14 cellular contexts compared by ENCODE assay signal in the genomic region with DNA sequence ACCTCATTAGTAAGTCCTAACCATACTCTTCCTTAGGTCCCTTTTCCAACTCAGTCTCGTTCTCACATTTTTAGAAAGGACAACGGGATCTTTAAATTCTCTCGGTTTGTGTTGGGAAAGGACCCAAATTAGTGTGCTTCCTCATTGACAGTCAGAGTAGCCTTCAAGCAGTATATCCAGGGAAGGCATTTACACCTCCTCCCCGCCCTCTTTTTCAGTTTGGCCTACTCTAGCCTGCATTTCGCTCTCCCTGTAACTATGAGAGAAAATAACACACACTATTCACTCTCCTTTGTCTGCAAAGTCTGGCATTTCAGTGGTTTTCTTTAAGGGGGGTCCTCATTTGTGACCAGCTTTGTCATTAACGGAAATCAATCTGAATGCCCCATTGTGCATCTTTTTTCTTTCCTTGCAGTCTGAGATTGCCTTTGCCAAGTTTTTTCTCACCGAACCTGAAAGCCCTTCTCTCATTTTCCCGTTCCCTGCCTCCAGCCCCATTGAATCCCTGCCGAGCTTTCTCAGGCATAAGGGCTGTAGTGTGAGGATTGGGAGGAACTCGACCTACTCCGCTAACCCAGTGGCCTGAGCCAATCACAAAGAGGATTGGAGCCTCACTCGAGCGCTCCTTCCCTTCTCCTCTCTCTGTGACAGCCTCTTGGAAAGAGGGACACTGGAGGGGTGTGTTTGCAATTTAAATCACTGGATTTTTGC. TPM values are rescaled to one million over a fixed set of nuclear protein-coding genes. Genes with fewer than 3 reads are reported as not detected.
DNase-seq lines count a peak whose midpoint lies in the region; ATAC-seq, FAIRE-seq and TF ChIP-seq lines count a peak whose summit lies in the region.
"Had no signal": no experiment of that assay in that cellular context is flagged by ENCODE, and none has a peak within 500 bp of the region (broad histone marks: within the 10 kb centered on the region; RNA-seq: fewer than 3 reads in every experiment).

No MANE protein-coding gene starts in this region.

- no TSS peak for BruUV-seq in HepG2 (replicated peaks; lab: Mats Ljungman, UMichigan)

- 20% methylated on average over 13 of the region's 13 CpGs for WGBS in HepG2 (ENCODE audit: low lambda C conversion rate)
- WGBS in right lobe of liver (ENCODE audit: insufficient coverage, low coverage, low lambda C conversion rate, missing lambda C conversion rate): 71% methylated on average over 13 of the region's 13 CpGs

- no peaks in the 10 kb centered on the region for H3K79me2 ChIP-seq in HepG2 (ENCODE audit: insufficient read depth, low read length)

- H3K27me3 ChIP-seq in HepG2 (ENCODE audit: control insufficient read depth in 1 of 2, insufficient read depth in 2 of 2, low read length in 2 of 2): peaks cover 0 to 19% of the 10 kb centered on the region in 2 experiments; a peak in 3 of 5 replicates
- no peaks in the 10 kb centered on the region for H3K27me3 ChIP-seq in right lobe of liver
- H3K27me3 ChIP-seq in dorsolateral prefrontal cortex: peaks cover 0 to 2% (median 0%) of the 10 kb centered on the region in 45 donors

- CTCF ChIA-PET in HepG2 (lab: Yijun Ruan, JAX; ENCODE audit: low intra/inter-chr PET ratio, low total read pairs): no interaction called here

- POLR2A ChIA-PET in HepG2 (lab: Yijun Ruan, JAX): interaction anchor here (0.9 kb wide), 1 partner anchor 10 kb away, joined by 5 read pairs; a partner anchor contains a TSS

- H3K4me3 ChIP-seq in HepG2 (replicated peaks in 1 of 3; ENCODE audit: insufficient read depth in 1 of 3, low read depth in 2 of 3, low read length in 3 of 3) (no peak overlapping the region), right lobe of liver (no peak overlapping the region), dorsolateral prefrontal cortex (peak overlapping the region; percentile 6 to 62 (median 42))
- H3K4me3 ChIP-seq: A549, left ventricle myocardium inferior, SK-N-MC had no signal

- no peaks in the 10 kb centered on the region for H4K20me1 ChIP-seq in HepG2 (ENCODE audit: insufficient read depth, low read length)

- in situ Hi-C loops in HepG2 (cut with HindIII; ENCODE audit: extremely low pct_ligation_motif_present, low pct_unique_long_range_greater_than_20kb): no loop called here

- no peak for TF ChIP-seq EP300 in HepG2 (IDR thresholded peaks at IDR 0.05; ENCODE audit: low read depth in 2 of 2, low read length in 2 of 2)
- TF ChIP-seq EP300 in HepG2 (CRISPR knock-in tag; IDR thresholded peaks at IDR 0.05; ENCODE audit: borderline replicate concordance): no peak

- H3K4me2 ChIP-seq in HepG2 (ENCODE audit: low read depth, low read length): no peak overlapping the region
- H3K4me2 ChIP-seq: A549 had no signal

- H3K9ac ChIP-seq in HepG2 (ENCODE audit: insufficient read depth, low read depth, low read length): no peak overlapping the region

- FAIRE-seq in HepG2 (lab: Jason Lieb, UNC): no peak
- FAIRE-seq: A549 had no signal

- H3K4me1 ChIP-seq in HepG2 (ENCODE audit: insufficient read depth, low read length) (no peaks in the 10 kb centered on the region), right lobe of liver (no peaks in the 10 kb centered on the region)
- H3K4me1 ChIP-seq: A549, left ventricle myocardium inferior had no signal

- H2AFZ ChIP-seq in HepG2 (ENCODE audit: low read length): no peak overlapping the region

- no peak overlapping the region for H3K27ac ChIP-seq in HepG2 (ENCODE audit: extremely low read length, insufficient read depth, low read length)
- no peak overlapping the region for H3K27ac ChIP-seq in right lobe of liver
- H3K27ac ChIP-seq in dorsolateral prefrontal cortex: peak overlapping the region in 43 of 59 donors; percentile 2 to 86 (median 46)
- H3K27ac ChIP-seq: A549, left ventricle myocardium inferior, SK-N-MC had no signal

- H3K9me3 ChIP-seq in HepG2 (ENCODE audit: low read length): no peaks in the 10 kb centered on the region
- H3K9me3 ChIP-seq in right lobe of liver: no peaks in the 10 kb centered on the region
- H3K9me3 ChIP-seq: A549, left ventricle myocardium inferior had no signal

- ATAC-seq in HepG2 (peak; percentile 67), right lobe of liver (no peak), GM21786 (IDR thresholded peaks at IDR 0.05; ENCODE audit: unreplicated experiment) (no peak)
- ATAC-seq: A549; activated naive CD4-positive, alpha-beta T cell treated with anti-CD3 and anti-CD28 coated beads, Interleukin-2, amount 50 U/mL, for 72 hours had no signal

- intact Hi-C loops in HepG2 (cut with micrococcal nuclease; ENCODE audit: unreplicated experiment) (no loop called here), right lobe of liver (cut with DNase I) (no loop called here), dorsolateral prefrontal cortex (cut with DNase I) (no loop called here)

- no peak for TF ChIP-seq POLR2A in HepG2 (IDR thresholded peaks at IDR 0.05; ENCODE audit: insufficient read depth in 1 of 2, low read depth in 2 of 2, low read length in 2 of 2)
- no peak for TF ChIP-seq POLR2A in right lobe of liver (IDR thresholded peaks at IDR 0.05)

- no peak for DNase-seq in HepG2 (ENCODE audit: low spot score)
- no peak for DNase-seq in right lobe of liver
- peak in 9 of 10 donors; percentile 42 to 89 (median 65) for DNase-seq in dorsolateral prefrontal cortex
- peak; percentile 79 for DNase-seq in medulla oblongata (ENCODE audit: extremely low spot score)
- no peak for DNase-seq in NCI-H1436 treated with DMSO at 0.1 percent for 48 hours (lab: John Stamatoyannopoulos, UW)
- DNase-seq in kidney tubule cell (ENCODE audit: low spot score): no peak
- no peak for DNase-seq in AG20443 (ENCODE audit: low spot score)
- DNase-seq: cortex of kidney, left ventricle myocardium inferior, NCI-H1694 had no signal

- no peaks in the 10 kb centered on the region for H3K36me3 ChIP-seq in HepG2 (replicated peaks in 1 of 2; ENCODE audit: control insufficient read depth in 1 of 2, insufficient read depth in 2 of 2, low read length in 2 of 2)
- H3K36me3 ChIP-seq in right lobe of liver: no peaks in the 10 kb centered on the region
- H3K36me3 ChIP-seq: left ventricle myocardium inferior had no signal

- TF ChIP-seq CTCF in HepG2 (CRISPR knock-in tag; IDR thresholded peaks at IDR 0.05) (no peak), right lobe of liver (IDR thresholded peaks at IDR 0.05) (no peak), dorsolateral prefrontal cortex (IDR thresholded peaks at IDR 0.05 in 54 of 56, conservative IDR thresholded peaks at IDR 0.05 in 2 of 56; ENCODE audit: low read depth in 1 of 56, partially characterized antibody in 56 of 56) (no peak)

- TF ChIP-seq RAD21 in HepG2 (CRISPR knock-in tag; IDR thresholded peaks at IDR 0.05): no peak

RNA-seq across cellular contexts. Expression of a gene that starts 0.4 kb away (rescaled TPM):
- total RNA-seq in HepG2 (2016; rRNA removed; fragmentation: Illumina TruSeq; extraction: Trizol): not detected in 2 replicates
- total RNA-seq in HepG2 (2016; cell fraction: cytosol; rRNA removed; fragmentation: Illumina TruSeq; extraction: Trizol; ENCODE audit: low read depth): not detected in 2 replicates
- not detected in 2 replicates for total RNA-seq in HepG2 (2016; cell fraction: insoluble cytoplasmic fraction; rRNA removed; fragmentation: Illumina TruSeq; extraction: Trizol)
- not detected in 2 replicates for total RNA-seq in HepG2 (2016; cell fraction: membrane; rRNA removed; fragmentation: Illumina TruSeq; extraction: Trizol)
- total RNA-seq in HepG2 (2016; cell fraction: nucleus; rRNA removed; fragmentation: Illumina TruSeq; extraction: Trizol): not detected in 2 replicates
- not detected in 2 replicates for polyA plus RNA-seq in HepG2 (2011; rRNA removed)
- not detected in 2 replicates for polyA plus RNA-seq in HepG2 (2011; cell fraction: cytosol; rRNA removed)
- not detected in 2 replicates for polyA plus RNA-seq in HepG2 (2011; cell fraction: nucleus; rRNA removed)
- polyA plus RNA-seq in HepG2 (2012): not detected in 2 replicates
- polyA plus RNA-seq in HepG2 (2016; cell fraction: cytosol; fragmentation: Illumina TruSeq; extraction: Trizol; ENCODE audit: low read depth): not detected in 2 replicates
- not detected in 2 replicates for polyA plus RNA-seq in HepG2 (2016; cell fraction: insoluble cytoplasmic fraction; fragmentation: Illumina TruSeq; extraction: Trizol; ENCODE audit: low read depth)
- polyA plus RNA-seq in HepG2 (2016; cell fraction: membrane; fragmentation: Illumina TruSeq; extraction: Trizol; ENCODE audit: low read depth): not detected in 2 replicates
- polyA plus RNA-seq in HepG2 (2016; cell fraction: nucleus; fragmentation: Illumina TruSeq; extraction: Trizol; ENCODE audit: insufficient read depth, low read depth): not detected in 2 replicates
- not detected in 2 replicates for polyA minus RNA-seq in HepG2 (2011; rRNA and poly(A)+ RNA removed; ENCODE audit: low replicate concordance)
- polyA minus RNA-seq in HepG2 (2011; cell fraction: cytosol; rRNA and poly(A)+ RNA removed): not detected in 2 replicates
- polyA minus RNA-seq in HepG2 (2011; cell fraction: nucleus; rRNA and poly(A)+ RNA removed): not detected in 2 replicates
- not detected for total RNA-seq in right lobe of liver
- total RNA-seq in dorsolateral prefrontal cortex: 100 to 1,000 TPM in 1 of 120 experiments, 10 to 100 TPM in 119; 16.1 to 118 (median 41.8) TPM
- total RNA-seq: activated naive CD4-positive, alpha-beta T cell treated with anti-CD3 and anti-CD28 coated beads, Interleukin-2, amount 50 U/mL, for 72 hours; left ventricle myocardium inferior had no signal
- polyA plus RNA-seq: A549 had no signal

RNA-seq across cellular contexts. Expression of a gene that starts 9.9 kb away (rescaled TPM):
- total RNA-seq in HepG2 (2016; rRNA removed; fragmentation: Illumina TruSeq; extraction: Trizol): 6.4 and 7.8 TPM in 2 replicates
- 1.1 and 2.5 TPM in 2 replicates for total RNA-seq in HepG2 (2016; cell fraction: cytosol; rRNA removed; fragmentation: Illumina TruSeq; extraction: Trizol; ENCODE audit: low read depth)
- total RNA-seq in HepG2 (2016; cell fraction: insoluble cytoplasmic fraction; rRNA removed; fragmentation: Illumina TruSeq; extraction: Trizol): 5.6 and 7.8 TPM in 2 replicates
- total RNA-seq in HepG2 (2016; cell fraction: membrane; rRNA removed; fragmentation: Illumina TruSeq; extraction: Trizol): 3.7 and 4.1 TPM in 2 replicates
- total RNA-seq in HepG2 (2016; cell fraction: nucleus; rRNA removed; fragmentation: Illumina TruSeq; extraction: Trizol): 8.1 and 10.3 TPM in 2 replicates
- polyA plus RNA-seq in HepG2 (2011; rRNA removed): 17.3 and 21.0 TPM in 2 replicates
- polyA plus RNA-seq in HepG2 (2011; cell fraction: cytosol; rRNA removed): 15.9 and 18.0 TPM in 2 replicates
- 9.0 and 11.3 TPM in 2 replicates for polyA plus RNA-seq in HepG2 (2011; cell fraction: nucleus; rRNA removed)
- 25.6 and 33.6 TPM in 2 replicates for polyA plus RNA-seq in HepG2 (2012)
- 1.3 and 1.7 TPM in 2 replicates for polyA plus RNA-seq in HepG2 (2016; cell fraction: cytosol; fragmentation: Illumina TruSeq; extraction: Trizol; ENCODE audit: low read depth)
- polyA plus RNA-seq in HepG2 (2016; cell fraction: insoluble cytoplasmic fraction; fragmentation: Illumina TruSeq; extraction: Trizol; ENCODE audit: low read depth): 6.4 and 9.0 TPM in 2 replicates
- polyA plus RNA-seq in HepG2 (2016; cell fraction: membrane; fragmentation: Illumina TruSeq; extraction: Trizol; ENCODE audit: low read depth): 3.1 and 4.1 TPM in 2 replicates
- 12.8 and 14.7 TPM in 2 replicates for polyA plus RNA-seq in HepG2 (2016; cell fraction: nucleus; fragmentation: Illumina TruSeq; extraction: Trizol; ENCODE audit: insufficient read depth, low read depth)
- polyA minus RNA-seq in HepG2 (2011; rRNA and poly(A)+ RNA removed; ENCODE audit: low replicate concordance): 4.9 and 10.4 TPM in 2 replicates
- polyA minus RNA-seq in HepG2 (2011; cell fraction: cytosol; rRNA and poly(A)+ RNA removed): 10.6 and 11.1 TPM in 2 replicates
- 9.9 and 15.7 TPM in 2 replicates for polyA minus RNA-seq in HepG2 (2011; cell fraction: nucleus; rRNA and poly(A)+ RNA removed)
- total RNA-seq in right lobe of liver: 10 to 100 TPM; 27.5 to 51.9 (median 36.1) TPM
- 10 to 100 TPM in 15 of 120 experiments, 1 to 10 TPM in 105; 2.8 to 12.6 (median 8.1) TPM for total RNA-seq in dorsolateral prefrontal cortex

Comparison
In these comparisons a context has a peak if more than half of its experiments do, and no peak if none do; other contexts are left out.
1. DNase-seq: peak in dorsolateral prefrontal cortex (9 of 10) and medulla oblongata (single experiment); none in HepG2 (single experiment), right lobe of liver (0 of 3), NCI-H1436 treated with DMSO at 0.1 percent for 48 hours (single experiment), kidney tubule cell (single experiment) and AG20443 (single experiment).
2. H3K27ac ChIP-seq: peak in dorsolateral prefrontal cortex (43 of 59); none in HepG2 (single experiment) and right lobe of liver (0 of 3).
3. H3K4me3 ChIP-seq: peak in dorsolateral prefrontal cortex (59 of 59); none in HepG2 (0 of 3) and right lobe of liver (0 of 3).
4. RNA of a gene that starts 0.4 kb away (total RNA-seq): 16.1 to 118 TPM in dorsolateral prefrontal cortex; not detected in HepG2 and not detected in right lobe of liver; every median in the first group is over 10 times any median in the second.